In the genomic region with DNA sequence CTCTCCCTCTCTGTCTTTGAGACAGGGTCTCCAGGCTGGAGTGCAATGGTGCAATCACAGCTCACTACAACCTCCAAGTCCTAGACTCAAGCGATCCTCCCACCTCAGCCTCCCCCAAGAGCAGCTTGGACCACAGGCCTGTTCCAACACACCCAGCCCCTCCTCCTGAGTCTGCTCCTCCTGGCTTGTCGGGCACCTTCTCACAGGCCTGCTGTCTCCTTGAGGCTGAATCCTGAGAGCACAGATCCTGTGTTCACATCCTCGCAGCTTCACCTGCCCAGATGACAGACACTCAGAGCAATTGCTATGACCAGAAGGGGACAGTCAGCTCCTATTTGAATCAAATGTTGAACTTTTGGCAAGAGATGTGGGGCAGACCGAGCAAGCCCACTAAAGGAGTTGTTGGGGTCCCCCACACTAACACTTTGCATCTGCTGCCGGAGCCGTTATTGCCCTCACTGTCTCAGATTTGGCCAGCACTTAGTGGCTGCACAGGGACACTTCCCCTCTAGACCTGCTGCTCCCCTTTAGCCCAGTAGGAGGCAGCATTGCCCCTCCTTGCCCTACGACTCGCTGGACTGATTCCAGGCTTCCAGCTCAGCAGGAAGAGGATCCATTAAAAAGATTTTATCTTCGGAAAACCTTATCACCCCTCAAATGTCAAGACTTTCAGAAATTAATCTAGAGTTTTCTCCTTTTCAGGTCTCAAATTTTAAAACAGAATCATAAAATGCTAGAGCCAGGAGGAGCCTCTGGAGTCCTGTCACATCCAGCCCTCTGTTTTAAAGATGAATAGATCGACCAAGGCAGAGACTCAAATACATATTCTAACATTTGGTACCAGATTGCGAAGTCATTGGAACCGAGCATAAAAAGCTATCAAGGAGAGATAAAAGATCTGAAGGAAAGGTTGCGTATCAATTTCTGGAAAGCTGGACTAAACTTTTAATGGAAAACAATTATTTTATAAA, we compare ENCODE assay signal across 9 cellular contexts.
DNase-seq lines count a peak whose midpoint lies in the region; ATAC-seq and TF ChIP-seq lines count a peak whose summit lies in the region.
"Had no signal": no experiment of that assay in that cellular context is flagged by ENCODE, and none has a peak within 500 bp of the region (broad histone marks: within the 10 kb centered on the region; RNA-seq: fewer than 3 reads in every experiment).

No MANE protein-coding gene starts in this region.

- peak; percentile 99 for TF ChIP-seq RAD21 in Ishikawa (IDR thresholded peaks at IDR 0.05; ENCODE audit: low read depth)

- 26 to 27% methylated on average over 13 of the region's 13 CpGs for WGBS in aorta, 2 donors

- H3K27ac ChIP-seq in CD8-positive, alpha-beta memory T cell (ENCODE audit: low read depth, low read length), result no peak overlapping the region
- no peak overlapping the region for H3K27ac ChIP-seq in aorta (ENCODE audit: low read depth in 1 of 2, low read length in 2 of 2)

- H3K36me3 ChIP-seq in CD8-positive, alpha-beta memory T cell (ENCODE audit: insufficient read depth, low read length), result no peaks in the 10 kb centered on the region
- no peaks in the 10 kb centered on the region for H3K36me3 ChIP-seq in aorta (ENCODE audit: control insufficient read depth in 1 of 2, insufficient read depth in 2 of 2, low read length in 1 of 2)

- no peaks in the 10 kb centered on the region for H3K36me3 Mint-ChIP-seq in CD8-positive, alpha-beta memory T cell
- no peaks in the 10 kb centered on the region for H3K36me3 Mint-ChIP-seq in activated naive CD4-positive, alpha-beta T cell treated with anti-CD3 and anti-CD28 coated beads, Interleukin-2, amount 10 ng/mL, durations not matched to agents 7 days and 5 days
- no peaks in the 10 kb centered on the region for H3K36me3 Mint-ChIP-seq in glutamatergic neuron (ENCODE audit: unreplicated experiment)
- H3K36me3 Mint-ChIP-seq: activated naive CD4-positive, alpha-beta T cell treated with anti-CD3 and anti-CD28 coated beads, Interleukin-2, amount 50 U/mL, for 24 hours had no signal

- POLR2A ChIA-PET in CD8-positive, alpha-beta memory T cell (lab: Charles Lee), result no interaction called here

- peaks cover 0 to 2% (median 0%) of the 10 kb centered on the region in 5 donors for H3K9me3 Mint-ChIP-seq in CD8-positive, alpha-beta memory T cell
- no peaks in the 10 kb centered on the region for H3K9me3 Mint-ChIP-seq in activated naive CD4-positive, alpha-beta T cell treated with anti-CD3 and anti-CD28 coated beads, Interleukin-2, amount 10 ng/mL, durations not matched to agents 7 days and 5 days
- no peaks in the 10 kb centered on the region for H3K9me3 Mint-ChIP-seq in glutamatergic neuron (ENCODE audit: unreplicated experiment)
- H3K9me3 Mint-ChIP-seq: activated naive CD4-positive, alpha-beta T cell treated with anti-CD3 and anti-CD28 coated beads, Interleukin-2, amount 50 U/mL, for 24 hours had no signal

- no peaks in the 10 kb centered on the region for H3K4me1 ChIP-seq in CD8-positive, alpha-beta memory T cell (ENCODE audit: insufficient read depth, low read length)
- no peaks in the 10 kb centered on the region for H3K4me1 ChIP-seq in aorta (ENCODE audit: control insufficient read depth in 1 of 2, insufficient read depth in 2 of 2, low read length in 2 of 2)

- intact Hi-C loops in posterior vena cava (cut with DNase I) (loop anchor here in 1 of 2 donors (5.0 kb wide), 1 partner anchor 437 kb away; no protein-coding TSS in a partner anchor), aorta (cut with DNase I) (loop anchor here (2.0 to 10.0 kb wide), 8 partner anchors 112 to 437 kb away; partner anchors contain the start of genes RASL11B (in 1 of the 2) and USP46 (in 1 of the 2))

- H3K27me3 ChIP-seq in CD8-positive, alpha-beta memory T cell (ENCODE audit: insufficient read depth, low read length, poor library complexity, severe bottlenecking), result no peaks in the 10 kb centered on the region
- H3K27me3 ChIP-seq in aorta (ENCODE audit: control insufficient read depth in 1 of 2, insufficient read depth in 2 of 2, low read length in 1 of 2), result no peaks in the 10 kb centered on the region

- no peak overlapping the region for H3K4me3 ChIP-seq in CD8-positive, alpha-beta memory T cell (ENCODE audit: low read length)
- no peak overlapping the region for H3K4me3 ChIP-seq in aorta (ENCODE audit: low read length in 2 of 2)

- H3K4me1 Mint-ChIP-seq in CD8-positive, alpha-beta memory T cell, result no peaks in the 10 kb centered on the region
- H3K4me1 Mint-ChIP-seq in activated naive CD4-positive, alpha-beta T cell treated with anti-CD3 and anti-CD28 coated beads, Interleukin-2, amount 10 ng/mL, durations not matched to agents 7 days and 5 days, result no peaks in the 10 kb centered on the region
- peaks cover 2% of the 10 kb centered on the region for H3K4me1 Mint-ChIP-seq in glutamatergic neuron (ENCODE audit: low read depth, unreplicated experiment)
- H3K4me1 Mint-ChIP-seq: activated naive CD4-positive, alpha-beta T cell treated with anti-CD3 and anti-CD28 coated beads, Interleukin-2, amount 50 U/mL, for 24 hours had no signal

- H3K27ac Mint-ChIP-seq in CD8-positive, alpha-beta memory T cell, result peak overlapping the region in 1 of 8 donors; percentile 5
- no peak overlapping the region for H3K27ac Mint-ChIP-seq in activated naive CD4-positive, alpha-beta T cell treated with anti-CD3 and anti-CD28 coated beads, Interleukin-2, amount 10 ng/mL, durations not matched to agents 7 days and 5 days
- no peak overlapping the region for H3K27ac Mint-ChIP-seq in glutamatergic neuron (ENCODE audit: unreplicated experiment)
- H3K27ac Mint-ChIP-seq: activated naive CD4-positive, alpha-beta T cell treated with anti-CD3 and anti-CD28 coated beads, Interleukin-2, amount 50 U/mL, for 24 hours had no signal

- no peaks in the 10 kb centered on the region for H3K9me3 ChIP-seq in CD8-positive, alpha-beta memory T cell (ENCODE audit: low read length)
- no peaks in the 10 kb centered on the region for H3K9me3 ChIP-seq in aorta (ENCODE audit: control insufficient read depth, low read length)

- H3K27me3 Mint-ChIP-seq in CD8-positive, alpha-beta memory T cell, result peaks cover 3 to 21% of the 10 kb centered on the region in 2 donors
- peaks cover 11% of the 10 kb centered on the region for H3K27me3 Mint-ChIP-seq in activated naive CD4-positive, alpha-beta T cell treated with anti-CD3 and anti-CD28 coated beads, Interleukin-2, amount 10 ng/mL, durations not matched to agents 7 days and 5 days
- peaks cover 4% of the 10 kb centered on the region for H3K27me3 Mint-ChIP-seq in glutamatergic neuron (ENCODE audit: unreplicated experiment)

- TF ChIP-seq EP300 in Ishikawa (IDR thresholded peaks at IDR 0.05; ENCODE audit: borderline replicate concordance), result no peak

- no peak overlapping the region for H3K4me3 Mint-ChIP-seq in CD8-positive, alpha-beta memory T cell
- no peak overlapping the region for H3K4me3 Mint-ChIP-seq in activated naive CD4-positive, alpha-beta T cell treated with anti-CD3 and anti-CD28 coated beads, Interleukin-2, amount 10 ng/mL, durations not matched to agents 7 days and 5 days
- no peak overlapping the region for H3K4me3 Mint-ChIP-seq in glutamatergic neuron (ENCODE audit: unreplicated experiment)
- H3K4me3 Mint-ChIP-seq: activated naive CD4-positive, alpha-beta T cell treated with anti-CD3 and anti-CD28 coated beads, Interleukin-2, amount 50 U/mL, for 24 hours had no signal

- CTCF ChIA-PET in CD8-positive, alpha-beta memory T cell (lab: Charles Lee), result interaction anchor here (1.3 to 2.4 kb wide), 6 partner anchors 11 to 438 kb away, joined by 3 to 13 read pairs (median 8); partner anchors contain the start of gene USP46
- CTCF ChIA-PET in activated naive CD4-positive, alpha-beta T cell treated with anti-CD3 and anti-CD28 coated beads, Interleukin-2, amount 10 ng/mL, durations not matched to agents 7 days and 5 days (lab: Charles Lee), result interaction anchor here (0.6 to 4.3 kb wide), 16 partner anchors 14 to 1689 kb away, joined by 3 to 65 read pairs (median 3); no protein-coding TSS in a partner anchor

- peak; percentile 18 to 68 (median 35) for DNase-seq in CD8-positive, alpha-beta memory T cell
- peak; percentile 70 for DNase-seq in SHP77 treated with DMSO at 0.1 percent for 48 hours (lab: John Stamatoyannopoulos, UW)
- DNase-seq in activated naive CD4-positive, alpha-beta T cell treated with anti-CD3 and anti-CD28 coated beads, Interleukin-2, amount 10 ng/mL, durations not matched to agents 7 days and 5 days, result peak; percentile 70
- peak; percentile 88 for DNase-seq in glutamatergic neuron
- peak; percentile 90 for DNase-seq in posterior vena cava (ENCODE audit: low spot score)
- peak; percentile 82 to 88 for DNase-seq in aorta

- ATAC-seq in GM19372 (IDR thresholded peaks at IDR 0.05; ENCODE audit: low read depth, unreplicated experiment) (peak; percentile 93), aorta (ENCODE audit: low FRiP score) (peak; percentile 92)

- TF ChIP-seq CTCF in glutamatergic neuron (IDR thresholded peaks at IDR 0.05; ENCODE audit: partially characterized antibody, unreplicated experiment), result peak; percentile 92

TF ChIP-seq in Ishikawa, 13 proteins besides CTCF, POLR2A, EP300 and RAD21:
- peak; percentile 95 for TF ChIP-seq NFIC (IDR thresholded peaks at IDR 0.05)
- no peak for TF ChIP-seq EGR1 (IDR thresholded peaks at IDR 0.05)

Comparison
In these comparisons a context has a peak if more than half of its experiments do, and no peak if none do; other contexts are left out.
1. DNase-seq: peak in every context shown above with its lines; median percentile 90 in posterior vena cava; 88 in glutamatergic neuron; 85 in aorta; 70 in SHP77 treated with DMSO at 0.1 percent for 48 hours; 70 in activated naive CD4-positive, alpha-beta T cell treated with anti-CD3 and anti-CD28 coated beads, Interleukin-2, amount 10 ng/mL, durations not matched to agents 7 days and 5 days; 35 in CD8-positive, alpha-beta memory T cell.